ENCODE assay signal across 8 cellular contexts in the genomic region with DNA sequence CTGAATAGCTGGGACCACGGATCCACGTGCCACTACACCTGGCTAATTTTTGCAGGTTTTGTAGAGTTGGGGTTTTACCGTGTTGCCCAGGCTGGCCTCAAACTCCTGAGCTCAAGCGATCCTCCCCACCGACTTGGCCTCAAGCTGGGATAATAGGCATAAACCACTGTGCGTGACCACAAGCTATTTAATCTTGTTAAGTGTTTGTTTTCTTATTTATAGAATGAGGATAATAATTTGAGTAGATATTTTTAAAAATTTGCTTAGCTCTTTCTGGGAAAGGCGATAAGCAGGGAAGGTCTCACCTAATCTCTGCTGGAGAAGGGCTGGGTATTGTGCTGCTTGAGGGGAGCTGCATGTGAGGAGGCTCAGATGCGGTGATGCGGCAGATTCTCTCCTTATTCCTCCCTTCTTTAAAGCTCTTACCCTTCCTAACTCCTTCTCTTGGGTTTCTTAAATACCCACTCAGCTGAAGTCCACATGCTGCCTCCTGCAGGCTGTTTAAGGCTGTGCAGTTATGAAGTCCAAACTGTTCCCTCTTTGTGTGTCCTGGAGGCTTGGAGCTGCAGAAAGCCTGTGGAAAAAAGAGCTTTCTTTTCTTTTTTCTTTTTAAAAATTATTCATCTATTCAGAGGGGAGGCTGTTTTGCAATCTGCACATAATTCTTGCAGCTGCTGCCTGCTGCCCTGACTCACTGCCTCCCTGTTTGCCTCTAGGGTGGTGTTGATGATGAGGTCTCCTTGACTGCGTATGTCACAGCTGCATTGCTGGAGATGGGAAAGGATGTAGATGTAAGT. TPM values are rescaled to one million over a fixed set of nuclear protein-coding genes. Genes with fewer than 3 reads are reported as not detected.
DNase-seq lines count a peak whose midpoint lies in the region; ATAC-seq and TF ChIP-seq lines count a peak whose summit lies in the region.

No MANE protein-coding gene starts in this region.

- BruUV-seq in HCT116 (replicated peaks; lab: Mats Ljungman, UMichigan), result no TSS peak

- H3K4me3 Mint-ChIP-seq in CD8-positive, alpha-beta T cell, result no peak overlapping the region

- H3K79me2 ChIP-seq in HCT116 (ENCODE audit: insufficient read depth, low read length), result no peaks in the 10 kb centered on the region
- no peaks in the 10 kb centered on the region for H3K79me2 ChIP-seq in SU-DHL-6 (ENCODE audit: insufficient read depth, low read length)

- H3F3A ChIP-seq in SU-DHL-6 (ENCODE audit: insufficient read depth), result no peaks in the 10 kb centered on the region

- intact Hi-C loops in CD8-positive, alpha-beta T cell (cut with DNase I, micrococcal nuclease), result loop anchor here (1.0 kb wide), 3 partner anchors 178 to 316 kb away; no protein-coding TSS in a partner anchor
- intact Hi-C loops in HCT116 (cut with micrococcal nuclease), result loop anchor here (1.0 kb wide), 1 partner anchor 178 kb away; no protein-coding TSS in a partner anchor
- intact Hi-C loops in left lung (cut with DNase I), result no loop called here

- no peak for TF ChIP-seq POLR2A in HCT116 (IDR thresholded peaks at IDR 0.05; ENCODE audit: borderline replicate concordance, extremely low read depth, insufficient read depth, insufficient read length)

- H3K9ac ChIP-seq in HCT116 (ENCODE audit: low read length), result no peak overlapping the region
- no peak overlapping the region for H3K9ac ChIP-seq in SU-DHL-6 (ENCODE audit: low read length)

- H3K9me3 ChIP-seq in CD8-positive, alpha-beta T cell (ENCODE audit: low read length), result no peaks in the 10 kb centered on the region
- H3K9me3 ChIP-seq in HCT116 (ENCODE audit: control insufficient read depth in 1 of 2, insufficient read depth in 1 of 2, low read depth in 1 of 2, low read length in 2 of 2) (no peaks in the 10 kb centered on the region), SU-DHL-6 (ENCODE audit: insufficient read depth, low read length) (no peaks in the 10 kb centered on the region), left lung (no peaks in the 10 kb centered on the region)

- peak; percentile 44 for TF ChIP-seq RAD21 in HCT116 (IDR thresholded peaks at IDR 0.05; ENCODE audit: low read depth)

- H3K36me3 ChIP-seq in CD8-positive, alpha-beta T cell (ENCODE audit: insufficient read depth, low read length), result no peaks in the 10 kb centered on the region
- H3K36me3 ChIP-seq in HCT116 (ENCODE audit: control insufficient read depth in 1 of 2, insufficient read depth in 2 of 2, low read length in 2 of 2) (no peaks in the 10 kb centered on the region), SU-DHL-6 (ENCODE audit: low read length) (no peaks in the 10 kb centered on the region), left lung (no peaks in the 10 kb centered on the region)

- CTCF ChIA-PET in CD8-positive, alpha-beta T cell (lab: Charles Lee), result interaction anchor here (0.6 to 3.2 kb wide), 27 partner anchors 9 to 316 kb away, joined by 3 to 31 read pairs (median 4); no protein-coding TSS in a partner anchor
- CTCF ChIA-PET in HCT116 (lab: Charles Lee), result interaction anchor here (0.9 to 1.9 kb wide), 17 partner anchors 9 to 316 kb away, joined by 3 to 26 read pairs (median 6); a partner anchor contains a TSS

- H2AFZ ChIP-seq in HCT116 (ENCODE audit: low read depth, low read length, poor library complexity, severe bottlenecking) (no peak overlapping the region), SU-DHL-6 (ENCODE audit: low read depth, low read length, severe bottlenecking) (no peak overlapping the region)

- H3K27me3 Mint-ChIP-seq in CD8-positive, alpha-beta T cell (ENCODE audit: low read depth), result no peaks in the 10 kb centered on the region

- H3K4me1 Mint-ChIP-seq in CD8-positive, alpha-beta T cell (ENCODE audit: low read depth), result no peaks in the 10 kb centered on the region

- no peaks in the 10 kb centered on the region for H3K27me3 ChIP-seq in CD8-positive, alpha-beta T cell (ENCODE audit: insufficient read depth, low read length)
- H3K27me3 ChIP-seq in HCT116 (ENCODE audit: insufficient read depth, low read length), result no peaks in the 10 kb centered on the region
- no peaks in the 10 kb centered on the region for H3K27me3 ChIP-seq in SU-DHL-6 (ENCODE audit: low read length)
- no peaks in the 10 kb centered on the region for H3K27me3 ChIP-seq in left lung

- H3K27ac ChIP-seq in CD8-positive, alpha-beta T cell (ENCODE audit: low read depth, low read length), result no peak overlapping the region
- no peak overlapping the region for H3K27ac ChIP-seq in HCT116 (ENCODE audit: low read depth, low read length)
- H3K27ac ChIP-seq in SU-DHL-6 (ENCODE audit: low read depth, low read length), result no peak overlapping the region
- no peak overlapping the region for H3K27ac ChIP-seq in left lung

- no peaks in the 10 kb centered on the region for H3K9me2 ChIP-seq in HCT116 (ENCODE audit: insufficient read depth)
- H3K9me2 ChIP-seq in SU-DHL-6 (replicated peaks; ENCODE audit: insufficient read depth, low read length), result no peaks in the 10 kb centered on the region

- H3K4me1 ChIP-seq in CD8-positive, alpha-beta T cell (ENCODE audit: insufficient read depth, low read length), result no peaks in the 10 kb centered on the region
- H3K4me1 ChIP-seq in HCT116 (ENCODE audit: control insufficient read depth in 1 of 2, insufficient read depth in 2 of 2, low read length in 2 of 2) (no peaks in the 10 kb centered on the region), left lung (no peaks in the 10 kb centered on the region)

- H4K20me1 ChIP-seq in HCT116 (ENCODE audit: insufficient read depth) (no peaks in the 10 kb centered on the region), SU-DHL-6 (ENCODE audit: low read depth, low read length) (no peaks in the 10 kb centered on the region)

- peak in 6 of 7 experiments; percentile 10 to 55 (median 28) for DNase-seq in CD8-positive, alpha-beta T cell
- peak; percentile 27 for DNase-seq in HCT116 (ENCODE audit: low read depth, low spot score)
- DNase-seq in dedifferentiated amniotic fluid mesenchymal stem cell (ENCODE audit: extremely low spot score), result peak; percentile 55
- peak in 1 of 2 donors; percentile 36 for DNase-seq in left lung
- peak; percentile 29 for DNase-seq in stimulated activated naive CD8-positive, alpha-beta T cell treated with anti-CD3 and anti-CD28 coated beads, Interleukin-15, Interleukin-2, amounts not matched to agents 100 U/mL and 50 U/mL, for 24 hours
- no peak for DNase-seq in HuH-7.5 (ENCODE audit: low spot score)
- no peak for DNase-seq in NCI-H2196 (lab: John Stamatoyannopoulos, UW; ENCODE audit: unreplicated experiment)

- no peak overlapping the region for H3K27ac Mint-ChIP-seq in CD8-positive, alpha-beta T cell

- RAD21 ChIA-PET in HCT116 (lab: Charles Lee; ENCODE audit: low non-redundant PET in 1 of 2, low total read pairs in 2 of 2, uncharacterized antibody in 2 of 2, unreplicated experiment in 2 of 2), result interaction anchor here (0.6 to 1.2 kb wide), 3 partner anchors 179 to 203 kb away, joined by 3 to 4 read pairs (median 4); no protein-coding TSS in a partner anchor

- H3K36me3 Mint-ChIP-seq in CD8-positive, alpha-beta T cell, result no peaks in the 10 kb centered on the region

- POLR2A ChIA-PET in CD8-positive, alpha-beta T cell (lab: Charles Lee), result interaction anchor here (1.1 kb wide), 1 partner anchor 184 kb away, joined by 4 read pairs; no protein-coding TSS in a partner anchor
- POLR2A ChIA-PET in HCT116 (lab: Charles Lee), result no interaction called here

- no peaks in the 10 kb centered on the region for H3K9me3 Mint-ChIP-seq in CD8-positive, alpha-beta T cell

- no peak overlapping the region for H3K4me3 ChIP-seq in CD8-positive, alpha-beta T cell (ENCODE audit: low read depth, low read length)
- H3K4me3 ChIP-seq in HCT116 (replicated peaks in 1 of 2; ENCODE audit: low read depth in 1 of 2, low read length in 2 of 2) (no peak overlapping the region), SU-DHL-6 (ENCODE audit: insufficient read depth, low read length, poor library complexity, severe bottlenecking) (no peak overlapping the region), left lung (no peak overlapping the region)

- ATAC-seq in CD8-positive, alpha-beta T cell, result peak; percentile 51
- ATAC-seq in HCT116 (peak; percentile 82), left lung (peak; percentile 79)
- ATAC-seq in stimulated activated naive CD8-positive, alpha-beta T cell treated with anti-CD3 and anti-CD28 coated beads, Interleukin-15, Interleukin-2, amounts not matched to agents 100 U/mL and 50 U/mL, for 24 hours, result no peak

- H3K4me2 ChIP-seq in HCT116 (ENCODE audit: low read length), result no peak overlapping the region
- no peak overlapping the region for H3K4me2 ChIP-seq in SU-DHL-6 (ENCODE audit: low read depth, low read length, poor library complexity, severe bottlenecking)

- peak; percentile 53 for TF ChIP-seq CTCF in CD8-positive, alpha-beta T cell (IDR thresholded peaks at IDR 0.05)
- TF ChIP-seq CTCF in HCT116 (IDR thresholded peaks at IDR 0.05 in 2 of 3, conservative IDR thresholded peaks at IDR 0.05 in 1 of 3; ENCODE audit: borderline replicate concordance in 1 of 3, insufficient read depth in 1 of 3, low read depth in 2 of 3, low read length in 2 of 3) (peak; percentile 44 to 79 (median 65); a peak in 5 of 6 replicates), SU-DHL-6 (IDR thresholded peaks at IDR 0.05; ENCODE audit: insufficient read depth, low read length, poor library complexity, severe bottlenecking) (peak; percentile 31), left lung (IDR thresholded peaks at IDR 0.05) (peak; percentile 46 to 59)

TF ChIP-seq in HCT116, 20 proteins besides CTCF, POLR2A, EP300 and RAD21 (continues in another document):
- no peak for TF ChIP-seq CEBPB (IDR thresholded peaks at IDR 0.05; ENCODE audit: low read depth)
- TF ChIP-seq TCF7L2 (IDR thresholded peaks at IDR 0.05; ENCODE audit: borderline replicate concordance, extremely low read depth, insufficient read depth, insufficient read length), result no peak
- TF ChIP-seq, protein P1, sequence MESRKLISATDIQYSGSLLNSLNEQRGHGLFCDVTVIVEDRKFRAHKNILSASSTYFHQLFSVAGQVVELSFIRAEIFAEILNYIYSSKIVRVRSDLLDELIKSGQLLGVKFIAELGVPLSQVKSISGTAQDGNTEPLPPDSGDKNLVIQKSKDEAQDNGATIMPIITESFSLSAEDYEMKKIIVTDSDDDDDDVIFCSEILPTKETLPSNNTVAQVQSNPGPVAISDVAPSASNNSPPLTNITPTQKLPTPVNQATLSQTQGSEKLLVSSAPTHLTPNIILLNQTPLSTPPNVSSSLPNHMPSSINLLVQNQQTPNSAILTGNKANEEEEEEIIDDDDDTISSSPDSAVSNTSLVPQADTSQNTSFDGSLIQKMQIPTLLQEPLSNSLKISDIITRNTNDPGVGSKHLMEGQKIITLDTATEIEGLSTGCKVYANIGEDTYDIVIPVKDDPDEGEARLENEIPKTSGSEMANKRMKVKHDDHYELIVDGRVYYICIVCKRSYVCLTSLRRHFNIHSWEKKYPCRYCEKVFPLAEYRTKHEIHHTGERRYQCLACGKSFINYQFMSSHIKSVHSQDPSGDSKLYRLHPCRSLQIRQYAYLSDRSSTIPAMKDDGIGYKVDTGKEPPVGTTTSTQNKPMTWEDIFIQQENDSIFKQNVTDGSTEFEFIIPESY (IDR thresholded peaks at IDR 0.05; ENCODE audit: extremely low read depth, insufficient replicate concordance, low read length), result no peak

RNA-seq across cellular contexts. Expression of a gene that starts 37.9 kb away (rescaled TPM):
- not detected for total RNA-seq in CD8-positive, alpha-beta T cell
- not detected for total RNA-seq in HCT116 (2021; ENCODE audit: unreplicated experiment)
- not detected in 2 replicates for polyA plus RNA-seq in HCT116 (2012)
- not detected for total RNA-seq in left lung

RNA-seq across cellular contexts. Expression of a gene that starts 53.9 kb away (rescaled TPM):
- total RNA-seq in CD8-positive, alpha-beta T cell, result 10 to 100 TPM; 36.3 to 41.0 TPM
- total RNA-seq in HCT116 (2021; ENCODE audit: unreplicated experiment) (22.8 TPM), left lung (10 to 100 TPM; 30.1 to 34.1 TPM)
- 15.5 and 16.2 TPM in 2 replicates for polyA plus RNA-seq in HCT116 (2012)

Comparison
In these comparisons a context has a peak if more than half of its experiments do, and no peak if none do; other contexts are left out.
1. DNase-seq: peak in CD8-positive, alpha-beta T cell (6 of 7), HCT116 (single experiment), dedifferentiated amniotic fluid mesenchymal stem cell (single experiment) and stimulated activated naive CD8-positive, alpha-beta T cell treated with anti-CD3 and anti-CD28 coated beads, Interleukin-15, Interleukin-2, amounts not matched to agents 100 U/mL and 50 U/mL, for 24 hours (single experiment); none in HuH-7.5 (single experiment) and NCI-H2196 (single experiment).
2. intact Hi-C loops: an anchor here in CD8-positive, alpha-beta T cell (1.0 kb wide) and HCT116 (1.0 kb wide); none called in left lung.
3. Peak in every context shown above with its lines, with median percentiles within 50 percentile points of each other: CTCF ChIP-seq.